30 cellular contexts compared by ENCODE assay signal in the genomic region with DNA sequence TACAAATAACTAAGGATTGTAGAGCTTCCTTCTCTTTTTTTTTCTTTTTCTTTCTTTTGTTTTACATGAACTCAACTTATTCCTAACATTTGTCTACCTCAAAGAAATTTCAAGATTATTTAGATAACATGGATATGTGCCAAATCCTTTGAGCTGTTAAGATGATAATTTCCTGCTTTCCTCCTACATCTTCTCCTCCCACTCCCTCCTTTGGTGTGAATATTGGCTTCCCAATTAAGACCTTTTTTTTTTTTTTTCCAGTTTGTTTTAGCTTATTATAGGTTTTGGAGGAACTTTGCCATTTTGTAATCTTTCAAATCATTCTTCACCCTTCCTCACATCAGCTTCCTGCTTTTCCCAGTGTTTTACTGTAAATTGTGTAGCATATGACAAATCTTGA. TPM values are rescaled to one million over a fixed set of nuclear protein-coding genes. Genes with fewer than 3 reads are reported as not detected.
"Had no signal": no experiment of that assay in that cellular context is flagged by ENCODE, and none has a peak within 500 bp of the region (broad histone marks: within the 10 kb centered on the region; RNA-seq: fewer than 3 reads in every experiment).

No MANE protein-coding gene starts in this region.

- H3K27me3 Mint-ChIP-seq: activated B cell treated with CpG ODN at 0.5 μM for 24 hours; activated CD4-positive, alpha-beta T cell treated with anti-CD3 and anti-CD28 coated beads, Interleukin-2, amount 10 ng/mL, durations not matched to agents 24 days and 14 days; activated naive CD4-positive, alpha-beta T cell treated with anti-CD3 and anti-CD28 coated beads, Interleukin-2, amount 50 U/mL, for 24 hours had no signal

- ATAC-seq: K562, Panc1, Right ventricle myocardium inferior, SK-N-SH treated with all-trans-retinoic acid at 6 μM for 48 hours had no signal

- H3K9me3 Mint-ChIP-seq: activated B cell treated with CpG ODN at 0.5 μM for 24 hours; activated CD4-positive, alpha-beta T cell treated with anti-CD3 and anti-CD28 coated beads, Interleukin-2, amount 10 ng/mL, durations not matched to agents 24 days and 14 days; activated naive CD4-positive, alpha-beta T cell treated with anti-CD3 and anti-CD28 coated beads, Interleukin-2, amount 50 U/mL, for 24 hours; T-helper 2 cell treated with Interferon-gamma antibody and Interleukin-4, amounts not matched to agents 5 μg/mL and 100 μg/mL, for 36 hours had no signal

- H3K4me1 Mint-ChIP-seq: activated B cell treated with CpG ODN at 0.5 μM for 24 hours had no signal

- H3K27ac ChIP-seq: adrenal gland, SJCRH30 had no signal

- DNase-seq: activated B cell treated with CpG ODN at 0.5 μM for 24 hours; activated CD4-positive, alpha-beta T cell treated with anti-CD3 and anti-CD28 coated beads for 1 hour; activated CD4-positive, alpha-beta T cell treated with anti-CD3 and anti-CD28 coated beads, Interleukin-2, amount 10 ng/mL, durations not matched to agents 24 days and 14 days; activated CD4-positive, alpha-beta T cell treated with anti-CD3 and anti-CD28 coated beads, Interleukin-2, amount 50 U/mL, for 48 hours; activated CD8-positive, alpha-beta memory T cell treated with anti-CD3 and anti-CD28 coated beads, Interleukin-2, amount 50 U/mL, for 4 hours; activated effector memory CD4-positive, alpha-beta T cell treated with Interleukin-2 at 50 U/mL for 16 hours; activated naive CD4-positive, alpha-beta T cell; adrenal gland; anterior cingulate cortex; central memory CD4-positive, alpha-beta T cell; Karpas-422; NCI-H1105 treated with DMSO at 0.1 percent for 48 hours; NCI-H1436 treated with DMSO at 0.1 percent for 48 hours; NCI-H187; NCI-H2081; NCI-H510A treated with DMSO at 0.1 percent for 48 hours; NCI-H69; NK-92 treated with Interleukin-12 subunit alpha and Interleukin-12 subunit beta, amount 100 ng/mL, for 24 hours; OCI-M1; RPMI8226; SJCRH30; SW 1271 had no signal

- H3K27me3 ChIP-seq: adrenal gland, SJCRH30 had no signal

- H3K4me3 ChIP-seq: adrenal gland, K562, SJCRH30 had no signal

- H3K9me3 ChIP-seq: adrenal gland, SJCRH30 had no signal

- H3K4me3 Mint-ChIP-seq: activated B cell treated with CpG ODN at 0.5 μM for 24 hours; activated CD4-positive, alpha-beta T cell treated with anti-CD3 and anti-CD28 coated beads, Interleukin-2, amount 10 ng/mL, durations not matched to agents 24 days and 14 days; activated naive CD4-positive, alpha-beta T cell treated with anti-CD3 and anti-CD28 coated beads, Interleukin-2, amount 50 U/mL, for 24 hours; T-helper 2 cell treated with Interferon-gamma antibody and Interleukin-4, amounts not matched to agents 5 μg/mL and 100 μg/mL, for 36 hours had no signal

- H3K4me1 ChIP-seq: adrenal gland, SJCRH30 had no signal

- H3K27ac Mint-ChIP-seq: activated B cell treated with CpG ODN at 0.5 μM for 24 hours; activated CD4-positive, alpha-beta T cell treated with anti-CD3 and anti-CD28 coated beads, Interleukin-2, amount 10 ng/mL, durations not matched to agents 24 days and 14 days; T-helper 2 cell treated with Interferon-gamma antibody and Interleukin-4, amounts not matched to agents 5 μg/mL and 100 μg/mL, for 36 hours had no signal

RNA-seq across cellular contexts. Expression of a gene that starts 58.2 kb away (rescaled TPM):
- total RNA-seq: activated B cell treated with CpG ODN at 0.5 μM for 24 hours; activated CD4-positive, alpha-beta T cell treated with anti-CD3 and anti-CD28 coated beads, Interleukin-2, amount 10 ng/mL, durations not matched to agents 24 days and 14 days; adrenal gland; chondrocyte; K562; Right ventricle myocardium inferior; SJCRH30; T-helper 1 cell treated with Interleukin-12 subunit alpha and Interleukin-12 subunit beta and Interleukin-4 antibody, amounts not matched to agents 30 ng/mL and 1 ng/mL, for 36 hours had no signal
